In the genomic region with DNA sequence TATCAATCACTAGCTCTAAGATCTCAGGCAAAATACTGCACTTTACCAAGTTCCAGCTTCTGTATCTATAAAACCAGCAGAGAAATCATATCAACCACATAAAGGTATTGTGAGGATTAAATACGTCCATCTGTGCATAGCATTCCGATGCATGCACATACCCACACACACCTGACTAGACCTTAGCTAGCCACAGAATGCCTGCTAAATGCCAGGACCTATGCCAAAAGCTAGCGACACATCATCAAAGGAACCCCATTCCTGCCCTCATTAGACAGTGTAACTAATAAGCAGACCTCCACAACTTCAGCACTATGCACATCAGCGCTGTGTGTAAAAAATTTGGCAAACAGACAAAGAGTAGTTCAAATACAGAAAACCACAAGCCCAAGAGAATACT, we compare ENCODE assay signal across 35 cellular contexts.
"Had no signal": no experiment of that assay in that cellular context is flagged by ENCODE, and none has a peak within 500 bp of the region (broad histone marks: within the 10 kb centered on the region; RNA-seq: fewer than 3 reads in every experiment).

No MANE protein-coding gene starts in this region.

- ATAC-seq: activated CD4-positive, alpha-beta T cell treated with anti-CD3 and anti-CD28 coated beads for 36 hours; activated CD4-positive, CD25-positive, alpha-beta regulatory T cell treated with anti-CD3 and anti-CD28 coated beads, Interleukin-2, amount 50 U/mL, for 24 hours; activated CD8-positive, alpha-beta memory T cell treated with anti-CD3 and anti-CD28 coated beads, Interleukin-2, amount 10 ng/mL, durations not matched to agents 7 days and 5 days; activated CD8-positive, alpha-beta T cell treated with anti-CD3 and anti-CD28 coated beads, Interleukin-2, amount 10 ng/mL, durations not matched to agents 7 days and 5 days; activated naive CD8-positive, alpha-beta T cell treated with anti-CD3 and anti-CD28 coated beads, Interleukin-2, amount 50 U/mL, for 24 hours; body of pancreas; WTC11 had no signal

- H3K36me3 Mint-ChIP-seq: activated CD8-positive, alpha-beta memory T cell treated with anti-CD3 and anti-CD28 coated beads, Interleukin-2, amount 10 ng/mL, durations not matched to agents 7 days and 5 days; activated naive CD4-positive, alpha-beta T cell treated with anti-CD3 and anti-CD28 coated beads, Interleukin-2, amount 10 ng/mL, durations not matched to agents 7 days and 5 days; activated naive CD4-positive, alpha-beta T cell treated with anti-CD3 and anti-CD28 coated beads, Interleukin-2, amount 50 U/mL, for 24 hours; activated naive CD8-positive, alpha-beta T cell; activated naive CD8-positive, alpha-beta T cell treated with anti-CD3 and anti-CD28 coated beads, Interleukin-2, amount 10 ng/mL, durations not matched to agents 7 days and 5 days; WTC11 had no signal

- H3K4me1 Mint-ChIP-seq: activated CD4-positive, alpha-beta memory T cell treated with anti-CD3 and anti-CD28 coated beads, Interleukin-2, amount 10 ng/mL, durations not matched to agents 7 days and 5 days; activated CD4-positive, alpha-beta T cell treated with anti-CD3 and anti-CD28 coated beads for 36 hours; activated CD4-positive, alpha-beta T cell treated with anti-CD3 and anti-CD28 coated beads, Interleukin-2, amount 10 ng/mL, durations not matched to agents 7 days and 5 days; activated CD8-positive, alpha-beta memory T cell treated with anti-CD3 and anti-CD28 coated beads, Interleukin-2, amount 10 ng/mL, durations not matched to agents 7 days and 5 days; activated naive CD4-positive, alpha-beta T cell treated with anti-CD3 and anti-CD28 coated beads, Interleukin-2, amount 10 ng/mL, durations not matched to agents 7 days and 5 days; activated naive CD4-positive, alpha-beta T cell treated with anti-CD3 and anti-CD28 coated beads, Interleukin-2, amount 50 U/mL, for 24 hours; activated naive CD8-positive, alpha-beta T cell treated with anti-CD3 and anti-CD28 coated beads, Interleukin-2, amount 10 ng/mL, durations not matched to agents 7 days and 5 days; activated naive CD8-positive, alpha-beta T cell treated with anti-CD3 and anti-CD28 coated beads, Interleukin-2, amount 50 U/mL, for 24 hours had no signal

- H3K9me3 Mint-ChIP-seq: activated CD4-positive, alpha-beta memory T cell treated with anti-CD3 and anti-CD28 coated beads, Interleukin-2, amount 10 ng/mL, durations not matched to agents 7 days and 5 days; activated CD4-positive, alpha-beta T cell treated with anti-CD3 and anti-CD28 coated beads, Interleukin-2, amount 10 ng/mL, durations not matched to agents 7 days and 5 days; activated naive CD4-positive, alpha-beta T cell treated with anti-CD3 and anti-CD28 coated beads, Interleukin-2, amount 10 ng/mL, durations not matched to agents 7 days and 5 days; activated naive CD4-positive, alpha-beta T cell treated with anti-CD3 and anti-CD28 coated beads, Interleukin-2, amount 50 U/mL, for 24 hours; activated naive CD8-positive, alpha-beta T cell treated with anti-CD3 and anti-CD28 coated beads, Interleukin-2, amount 10 ng/mL, durations not matched to agents 7 days and 5 days; activated naive CD8-positive, alpha-beta T cell treated with anti-CD3 and anti-CD28 coated beads, Interleukin-2, amount 50 U/mL, for 24 hours; activated T-cell treated with anti-CD3 and anti-CD28 coated beads, Interleukin-2, amount 50 U/mL, for 24 hours; activated T-helper 2 cell treated with anti-CD3 and anti-CD28 coated beads, Interferon-gamma antibody, Interleukin-2, Interleukin-4, amounts not matched to agents 10 μg/mL and 5 μg/mL and 100 μg/mL, durations not matched to agents 14 hours and 24 hours and 36 hours; T-helper 1 cell treated with Interleukin-12 subunit alpha and Interleukin-12 subunit beta and Interleukin-4 antibody, amounts not matched to agents 30 μg/mL and 1 μg/mL, for 36 hours; T-helper 2 cell treated with Interferon-gamma antibody and Interleukin-4, amounts not matched to agents 5 μg/mL and 100 μg/mL, for 36 hours; WTC11 had no signal

- H3K27me3 Mint-ChIP-seq: activated CD4-positive, alpha-beta memory T cell treated with anti-CD3 and anti-CD28 coated beads, Interleukin-2, amount 10 ng/mL, durations not matched to agents 7 days and 5 days; activated CD4-positive, alpha-beta T cell treated with anti-CD3 and anti-CD28 coated beads for 36 hours; activated CD4-positive, alpha-beta T cell treated with anti-CD3 and anti-CD28 coated beads, Interleukin-2, amount 10 ng/mL, durations not matched to agents 7 days and 5 days; activated CD8-positive, alpha-beta memory T cell treated with anti-CD3 and anti-CD28 coated beads, Interleukin-2, amount 10 ng/mL, durations not matched to agents 7 days and 5 days; activated naive CD4-positive, alpha-beta T cell treated with anti-CD3 and anti-CD28 coated beads, Interleukin-2, amount 10 ng/mL, durations not matched to agents 7 days and 5 days; activated naive CD4-positive, alpha-beta T cell treated with anti-CD3 and anti-CD28 coated beads, Interleukin-2, amount 50 U/mL, for 24 hours; activated naive CD8-positive, alpha-beta T cell; activated naive CD8-positive, alpha-beta T cell treated with anti-CD3 and anti-CD28 coated beads, Interleukin-2, amount 10 ng/mL, durations not matched to agents 7 days and 5 days; activated naive CD8-positive, alpha-beta T cell treated with anti-CD3 and anti-CD28 coated beads, Interleukin-2, amount 50 U/mL, for 24 hours; activated T-cell treated with anti-CD3 and anti-CD28 coated beads, Interleukin-2, amount 50 U/mL, for 24 hours had no signal

- H3K27ac Mint-ChIP-seq: activated CD4-positive, alpha-beta memory T cell treated with anti-CD3 and anti-CD28 coated beads, Interleukin-2, amount 10 ng/mL, durations not matched to agents 7 days and 5 days; activated CD4-positive, alpha-beta T cell treated with anti-CD3 and anti-CD28 coated beads for 36 hours; activated CD4-positive, alpha-beta T cell treated with anti-CD3 and anti-CD28 coated beads, Interleukin-2, amount 10 ng/mL, durations not matched to agents 7 days and 5 days; activated CD8-positive, alpha-beta memory T cell treated with anti-CD3 and anti-CD28 coated beads, Interleukin-2, amount 10 ng/mL, durations not matched to agents 7 days and 5 days; activated CD8-positive, alpha-beta T cell treated with anti-CD3 and anti-CD28 coated beads, Interleukin-2, amount 10 ng/mL, durations not matched to agents 7 days and 5 days; activated naive CD4-positive, alpha-beta T cell treated with anti-CD3 and anti-CD28 coated beads, Interleukin-2, amount 10 ng/mL, durations not matched to agents 7 days and 5 days; activated naive CD4-positive, alpha-beta T cell treated with anti-CD3 and anti-CD28 coated beads, Interleukin-2, amount 50 U/mL, for 24 hours; activated naive CD8-positive, alpha-beta T cell; activated naive CD8-positive, alpha-beta T cell treated with anti-CD3 and anti-CD28 coated beads, Interleukin-2, amount 10 ng/mL, durations not matched to agents 7 days and 5 days; activated naive CD8-positive, alpha-beta T cell treated with anti-CD3 and anti-CD28 coated beads, Interleukin-2, amount 50 U/mL, for 24 hours; activated T-cell treated with anti-CD3 and anti-CD28 coated beads, Interleukin-2, amount 50 U/mL, for 24 hours; activated T-helper 2 cell treated with anti-CD3 and anti-CD28 coated beads, Interferon-gamma antibody, Interleukin-2, Interleukin-4, amounts not matched to agents 10 μg/mL and 5 μg/mL and 100 μg/mL, durations not matched to agents 14 hours and 24 hours and 36 hours; T-helper 1 cell treated with Interleukin-12 subunit alpha and Interleukin-12 subunit beta and Interleukin-4 antibody, amounts not matched to agents 30 μg/mL and 1 μg/mL, for 36 hours; T-helper 2 cell treated with Interferon-gamma antibody and Interleukin-4, amounts not matched to agents 5 μg/mL and 100 μg/mL, for 36 hours had no signal

- DNase-seq: activated CD4-positive, alpha-beta memory T cell treated with anti-CD3 and anti-CD28 coated beads, Interleukin-2, amount 10 ng/mL, durations not matched to agents 7 days and 5 days; activated CD4-positive, alpha-beta T cell treated with anti-CD3 and anti-CD28 coated beads for 1 hour; activated CD4-positive, alpha-beta T cell treated with anti-CD3 and anti-CD28 coated beads for 36 hours; activated CD4-positive, alpha-beta T cell treated with anti-CD3 and anti-CD28 coated beads for 48 hours; activated CD4-positive, alpha-beta T cell treated with anti-CD3 and anti-CD28 coated beads, Interleukin-2, amount 10 ng/mL, durations not matched to agents 7 days and 5 days; activated CD4-positive, alpha-beta T cell treated with anti-CD3 and anti-CD28 coated beads, Interleukin-2, amount 50 U/mL, for 48 hours; activated CD4-positive, CD25-positive, alpha-beta regulatory T cell; activated CD8-positive, alpha-beta memory T cell treated with anti-CD3 and anti-CD28 coated beads for 24 hours; activated CD8-positive, alpha-beta memory T cell treated with anti-CD3 and anti-CD28 coated beads, Interleukin-2, amount 10 ng/mL, durations not matched to agents 7 days and 5 days; activated CD8-positive, alpha-beta memory T cell treated with anti-CD3 and anti-CD28 coated beads, Interleukin-2, amount 50 U/mL, for 48 hours; activated CD8-positive, alpha-beta T cell treated with anti-CD3 and anti-CD28 coated beads, Interleukin-2, amount 10 ng/mL, durations not matched to agents 7 days and 5 days; activated effector memory CD4-positive, alpha-beta T cell treated with Interleukin-2 at 50 U/mL for 16 hours; activated gamma-delta T cell; activated naive CD4-positive, alpha-beta T cell treated with anti-CD3 and anti-CD28 coated beads, Interleukin-2, amount 10 ng/mL, durations not matched to agents 7 days and 5 days; activated naive CD4-positive, alpha-beta T cell treated with Interleukin-2 at 50 U/mL for 16 hours; activated naive CD8-positive, alpha-beta T cell treated with anti-CD3 and anti-CD28 coated beads, Interleukin-2, amount 10 ng/mL, durations not matched to agents 7 days and 5 days; activated naive CD8-positive, alpha-beta T cell treated with anti-CD3 and anti-CD28 coated beads, Interleukin-2, amount 50 U/mL, for 24 hours; activated T-cell treated with anti-CD3 and anti-CD28 coated beads, Interleukin-2, amount 50 U/mL, for 24 hours; activated T-cell treated with anti-CD3 and anti-CD28 coated beads, Interleukin-2, amount 50 U/mL, for 48 hours; amygdala; anterior cingulate cortex; body of pancreas; brain microvascular endothelial cell; central memory CD4-positive, alpha-beta T cell; T-helper 1 cell; T-helper 2 cell; T-helper 9 cell; WERI-Rb-1 had no signal

- H3K4me3 Mint-ChIP-seq: activated CD4-positive, alpha-beta memory T cell treated with anti-CD3 and anti-CD28 coated beads, Interleukin-2, amount 10 ng/mL, durations not matched to agents 7 days and 5 days; activated CD4-positive, alpha-beta T cell treated with anti-CD3 and anti-CD28 coated beads for 36 hours; activated CD4-positive, alpha-beta T cell treated with anti-CD3 and anti-CD28 coated beads, Interleukin-2, amount 10 ng/mL, durations not matched to agents 7 days and 5 days; activated CD8-positive, alpha-beta memory T cell treated with anti-CD3 and anti-CD28 coated beads, Interleukin-2, amount 10 ng/mL, durations not matched to agents 7 days and 5 days; activated CD8-positive, alpha-beta T cell treated with anti-CD3 and anti-CD28 coated beads, Interleukin-2, amount 10 ng/mL, durations not matched to agents 7 days and 5 days; activated naive CD4-positive, alpha-beta T cell treated with anti-CD3 and anti-CD28 coated beads, Interleukin-2, amount 10 ng/mL, durations not matched to agents 7 days and 5 days; activated naive CD4-positive, alpha-beta T cell treated with anti-CD3 and anti-CD28 coated beads, Interleukin-2, amount 50 U/mL, for 24 hours; activated naive CD8-positive, alpha-beta T cell; activated naive CD8-positive, alpha-beta T cell treated with anti-CD3 and anti-CD28 coated beads, Interleukin-2, amount 10 ng/mL, durations not matched to agents 7 days and 5 days; activated naive CD8-positive, alpha-beta T cell treated with anti-CD3 and anti-CD28 coated beads, Interleukin-2, amount 50 U/mL, for 24 hours; activated T-cell treated with anti-CD3 and anti-CD28 coated beads, Interleukin-2, amount 50 U/mL, for 24 hours; T-helper 1 cell treated with Interleukin-12 subunit alpha and Interleukin-12 subunit beta and Interleukin-4 antibody, amounts not matched to agents 30 μg/mL and 1 μg/mL, for 36 hours; T-helper 2 cell treated with Interferon-gamma antibody and Interleukin-4, amounts not matched to agents 5 μg/mL and 100 μg/mL, for 36 hours; WTC11 had no signal
